8 cellular contexts compared by ENCODE assay signal in the genomic region with DNA sequence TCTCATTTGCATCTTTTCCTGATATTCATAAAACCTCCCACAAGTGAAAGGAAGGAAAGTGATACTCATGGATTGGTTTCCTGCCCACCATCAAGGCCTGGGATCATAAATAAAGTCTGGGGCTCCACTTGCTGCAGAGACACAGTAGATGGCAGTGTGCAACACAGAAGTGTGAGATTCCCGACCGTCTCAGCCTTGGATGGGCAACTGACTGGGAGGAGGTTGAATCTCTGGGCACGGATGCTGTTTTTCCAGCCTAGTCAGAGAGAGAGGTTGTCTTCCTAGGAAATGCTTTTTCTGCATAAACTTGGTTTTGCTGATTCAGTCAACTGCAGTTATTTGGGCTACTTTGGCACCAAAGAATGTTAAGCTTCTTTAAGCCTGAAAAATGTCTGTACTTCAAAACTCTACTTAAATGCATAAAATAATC. TPM values are rescaled to one million over a fixed set of nuclear protein-coding genes. Genes with fewer than 3 reads are reported as not detected.
DNase-seq lines count a peak whose midpoint lies in the region; ATAC-seq and TF ChIP-seq lines count a peak whose summit lies in the region.

No MANE protein-coding gene starts in this region.

- no peak for TF ChIP-seq POLR2A in sigmoid colon (IDR thresholded peaks at IDR 0.05)
- no peak for TF ChIP-seq POLR2A in GM18505 (IDR thresholded peaks at IDR 0.05; ENCODE audit: borderline replicate concordance, extremely low read depth, insufficient read depth, insufficient read length)

- POLR2A ChIA-PET in GM10248 (lab: Yijun Ruan, JAX): no interaction called here

- no peak for TF ChIP-seq EP300 in sigmoid colon (IDR thresholded peaks at IDR 0.05)

- intact Hi-C loops in left cardiac atrium (cut with DNase I) (loop anchor here in 1 of 2 donors (10.0 kb wide), 1 partner anchor 278 kb away; no protein-coding TSS in a partner anchor), sigmoid colon (cut with DNase I) (no loop called here)

- H3K9me3 ChIP-seq in sigmoid colon: no peaks in the 10 kb centered on the region

- H3K4me3 ChIP-seq in WI38 (ENCODE audit: low read depth, low read length): no peak overlapping the region
- no peak overlapping the region for H3K4me3 ChIP-seq in sigmoid colon

- no peaks in the 10 kb centered on the region for H3K4me1 ChIP-seq in sigmoid colon

- DNase-seq in GM10248 (ENCODE audit: extremely low spot score) (no peak), NCI-H187 treated with DMSO at 0.1 percent for 48 hours (lab: John Stamatoyannopoulos, UW) (peak; percentile 77), left cardiac atrium (peak; percentile 58), sigmoid colon (peak; percentile 80)

- CTCF ChIA-PET in GM10248 (lab: Yijun Ruan, JAX): interaction anchor here (1.5 kb wide), 1 partner anchor 9 kb away, joined by 3 read pairs; no protein-coding TSS in a partner anchor

- no peaks in the 10 kb centered on the region for H3K27me3 ChIP-seq in sigmoid colon

- WGBS in sigmoid colon, 2 donors: 10 to 50% methylated on average over 3 of the region's 3 CpGs

- TF ChIP-seq CTCF in GM10248 (IDR thresholded peaks at IDR 0.05; ENCODE audit: control extremely low read depth, extremely low read depth, low read depth, missing control alignments) (peak; percentile 30), WI38 (IDR thresholded peaks at IDR 0.05; ENCODE audit: low read depth, low read length) (peak; percentile 72), sigmoid colon (IDR thresholded peaks at IDR 0.05) (peak in 3 of 4 experiments; percentile 37 to 61 (median 47))

- H3K27ac ChIP-seq in sigmoid colon: no peak overlapping the region

- peak; percentile 92 to 97 for ATAC-seq in left cardiac atrium
- no peak for ATAC-seq in activated CD4-positive, CD25-positive, alpha-beta regulatory T cell treated with anti-CD3 and anti-CD28 coated beads, Interleukin-2, amount 50 U/mL, for 24 hours
- no peak for ATAC-seq in HG03139 (IDR thresholded peaks at IDR 0.05; ENCODE audit: unreplicated experiment)
- ATAC-seq in GM18505 (IDR thresholded peaks at IDR 0.05; ENCODE audit: unreplicated experiment): no peak

- H3K36me3 ChIP-seq in sigmoid colon: no peaks in the 10 kb centered on the region

RNA-seq across cellular contexts. Expression of a gene that starts 9.9 kb away (rescaled TPM):
- not detected for total RNA-seq in left cardiac atrium
- not detected for total RNA-seq in sigmoid colon
- not detected for polyA plus RNA-seq in sigmoid colon

Comparison
In these comparisons a context has a peak if more than half of its experiments do, and no peak if none do; other contexts are left out.
1. ATAC-seq: peak in left cardiac atrium (2 of 2); none in activated CD4-positive, CD25-positive, alpha-beta regulatory T cell treated with anti-CD3 and anti-CD28 coated beads, Interleukin-2, amount 50 U/mL, for 24 hours (0 of 2), HG03139 (single experiment) and GM18505 (single experiment).
2. Peak in every context shown above with its lines, with median percentiles within 50 percentile points of each other: CTCF ChIP-seq.